ENCODE assay signal across 9 cellular contexts in the genomic region with DNA sequence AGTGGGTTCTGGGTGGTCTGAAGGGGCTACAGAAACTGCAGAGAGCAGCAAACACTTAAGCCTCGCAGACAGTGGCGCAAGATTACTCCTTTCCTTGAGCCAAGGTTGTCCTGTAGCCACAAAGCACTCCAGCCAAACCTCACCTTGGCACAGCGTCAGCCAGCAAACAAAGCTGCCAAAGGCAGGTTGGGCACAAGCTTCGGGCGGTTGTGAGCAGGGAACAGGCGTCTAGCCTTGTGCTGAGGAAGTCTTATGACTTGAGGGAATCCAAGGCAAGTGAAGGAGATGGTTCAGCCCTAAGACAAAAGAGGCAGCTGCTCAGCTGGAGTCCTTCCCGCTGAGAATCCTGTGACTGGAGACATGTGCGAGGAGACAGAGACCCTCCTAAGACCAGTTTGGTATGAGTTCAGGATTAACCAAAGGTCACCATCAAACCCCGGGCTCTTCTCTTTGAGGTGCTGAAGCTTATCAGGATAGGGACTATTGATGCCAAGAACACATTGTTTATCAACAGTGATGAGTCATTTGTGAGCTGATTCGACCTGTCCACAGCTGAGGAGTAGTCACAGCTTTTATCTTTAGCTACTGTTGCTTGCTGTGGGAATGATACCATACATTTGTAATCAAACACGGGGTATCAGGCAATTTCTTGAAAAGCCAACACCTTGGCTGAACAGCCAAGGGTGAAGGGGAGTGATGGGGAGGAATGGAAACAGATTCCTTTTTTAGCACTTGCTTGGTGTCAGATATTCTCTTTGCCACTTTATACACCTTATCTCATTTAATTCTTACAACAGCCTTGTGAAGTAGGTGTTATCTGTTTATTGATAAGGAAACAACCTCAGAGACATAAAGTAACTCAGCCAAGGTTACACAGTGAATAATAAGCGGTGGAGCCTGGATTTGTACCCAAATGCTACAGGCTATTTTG. TPM values are rescaled to one million over a fixed set of nuclear protein-coding genes. Genes with fewer than 3 reads are reported as not detected.
DNase-seq lines count a peak whose midpoint lies in the region; ATAC-seq and TF ChIP-seq lines count a peak whose summit lies in the region.
"Had no signal": no experiment of that assay in that cellular context is flagged by ENCODE, and none has a peak within 500 bp of the region (broad histone marks: within the 10 kb centered on the region; RNA-seq: fewer than 3 reads in every experiment).

No MANE protein-coding gene starts in this region.

- TF ChIP-seq POLR2A in heart left ventricle (IDR thresholded peaks at IDR 0.05) (no peak), spleen (IDR thresholded peaks at IDR 0.05) (no peak)

- peak overlapping the region in 2 of 3 experiments; percentile 70 to 89; a peak in 4 of 7 replicates for H3K27ac Mint-ChIP-seq in H9

- H3K4me2 ChIP-seq in H9 (ENCODE audit: insufficient read depth, insufficient read length, low read length): peak overlapping the region; percentile 8

- no peak overlapping the region for H2BK5ac ChIP-seq in H9 (ENCODE audit: insufficient read length, low read length)

- H4K8ac ChIP-seq in H9 (replicated peaks; ENCODE audit: insufficient read length, low read depth, low read length): no peak overlapping the region

- DNase-seq in H9: peak; percentile 44
- peak; percentile 57 for DNase-seq in T1000 (lab: John Stamatoyannopoulos, UW)
- DNase-seq in heart left ventricle: peak in 4 of 5 donors; percentile 37 to 78 (median 72)
- DNase-seq in spleen: peak; percentile 75
- DNase-seq in GF-D8 (lab: John Stamatoyannopoulos, UW): no peak
- DNase-seq in GDM1 (lab: John Stamatoyannopoulos, UW): no peak
- no peak for DNase-seq in GM13977 (ENCODE audit: low spot score)

- TF ChIP-seq CTCF in H9 (conservative IDR thresholded peaks at IDR 0.05): no peak
- TF ChIP-seq CTCF in heart left ventricle (IDR thresholded peaks at IDR 0.05): no peak
- TF ChIP-seq CTCF in spleen (IDR thresholded peaks at IDR 0.05 in 8 of 11, conservative IDR thresholded peaks at IDR 0.05 in 3 of 11): no peak
- no peak for TF ChIP-seq CTCF in GM13977 (IDR thresholded peaks at IDR 0.05; ENCODE audit: extremely low read depth, insufficient read depth, missing control alignments)

- peaks cover 7% of the 10 kb centered on the region; the same call in 1 of the 2 replicates for H3K79me2 ChIP-seq in H9 (ENCODE audit: insufficient read depth, low read length)

- peak overlapping the region in 1 of 2 experiments; percentile 39; a peak in 3 of 5 replicates for H3K4me3 Mint-ChIP-seq in H9

- H4K5ac ChIP-seq in H9 (ENCODE audit: insufficient read length, low read depth, low read length): no peak overlapping the region

- in situ Hi-C loops in GM13977 (cut with MboI; ENCODE audit: low pct_unique_long_range_greater_than_20kb, low sequenced_read_pairs, unreplicated experiment): loop anchor here (10.0 to 25.0 kb wide), 3 partner anchors 322 to 555 kb away; no protein-coding TSS in a partner anchor

- H3K79me1 ChIP-seq in H9 (ENCODE audit: insufficient read depth, low read depth, low read length, poor library complexity, severe bottlenecking): no peaks in the 10 kb centered on the region

- H3K9me3 Mint-ChIP-seq in H9: peaks cover 0 to 9% of the 10 kb centered on the region in 2 experiments; a peak in 4 of 5 replicates

- H3T11ph ChIP-seq in H9 (ENCODE audit: low read length): no peak overlapping the region

- H3K36me3 Mint-ChIP-seq in H9 (ENCODE audit: insufficient read depth in 1 of 3, low read depth in 3 of 3): peaks cover 7 to 25% (median 24%) of the 10 kb centered on the region in 3 experiments; a peak in 6 of 7 replicates

- H2AFZ ChIP-seq in H9 (ENCODE audit: low read length): no peak overlapping the region

- no peak overlapping the region for H3K27ac ChIP-seq in H9 (ENCODE audit: insufficient read length, low read depth, low read length)
- peak overlapping the region in 11 of 12 donors; percentile 55 to 90 (median 84) for H3K27ac ChIP-seq in heart left ventricle
- H3K27ac ChIP-seq in spleen: no peak overlapping the region
- H3K27ac ChIP-seq: SJSA1 had no signal

- H2BK120ac ChIP-seq in H9 (ENCODE audit: low read depth, low read length, poor library complexity, severe bottlenecking): no peak overlapping the region

- H4K20me1 ChIP-seq in H9 (ENCODE audit: control insufficient read depth, insufficient read depth, insufficient read length): no peaks in the 10 kb centered on the region

- H3K4me1 Mint-ChIP-seq in H9: peaks cover 31 to 41% of the 10 kb centered on the region in 2 experiments

- H3K56ac ChIP-seq in H9 (ENCODE audit: insufficient read length, low read depth, low read length): no peak overlapping the region

- H3K18ac ChIP-seq in H9 (ENCODE audit: insufficient read length, low read depth, low read length): peak overlapping the region; percentile 68

- H3K27me3 ChIP-seq in H9 (ENCODE audit: insufficient read depth, low read length) (no peaks in the 10 kb centered on the region), heart left ventricle (no peaks in the 10 kb centered on the region), spleen (replicated peaks in 1 of 7) (peaks cover 0 to 35% (median 17%) of the 10 kb centered on the region in 7 donors)
- H3K27me3 ChIP-seq: SJSA1 had no signal

- no peak overlapping the region for H3K23ac ChIP-seq in H9 (ENCODE audit: insufficient read length, low read depth, low read length)

- H3K4me3 ChIP-seq in heart left ventricle: no peak overlapping the region
- H3K4me3 ChIP-seq in spleen: no peak overlapping the region
- H3K4me3 ChIP-seq: SJSA1 had no signal

- intact Hi-C loops in heart left ventricle (cut with DNase I) (loop anchor here (2.0 to 10.0 kb wide), 19 partner anchors 57 to 945 kb away; no protein-coding TSS in a partner anchor), spleen (cut with DNase I; ENCODE audit: low total_unique reads) (loop anchor here (5.0 kb wide), 2 partner anchors 102 to 547 kb away; no protein-coding TSS in a partner anchor)

- H2BK12ac ChIP-seq in H9 (ENCODE audit: insufficient read length, low read depth, low read length): no peak overlapping the region

- H3K4ac ChIP-seq in H9 (ENCODE audit: low read depth, low read length): no peak overlapping the region

- ATAC-seq in heart left ventricle: peak in 3 of 4 donors; percentile 29 to 38 (median 34)
- ATAC-seq in HG03521 (IDR thresholded peaks at IDR 0.05; ENCODE audit: unreplicated experiment): no peak

- WGBS in H9 (ENCODE audit: extremely low coverage, insufficient read length, low lambda C conversion rate): no CpG with 5 or more reads among the region's 12 CpGs
- 31 to 40% (median 35%) methylated on average over 12 of the region's 12 CpGs for WGBS in heart left ventricle, 4 donors
- 71 to 83% (median 74%) methylated on average over 12 of the region's 12 CpGs for WGBS in spleen, 5 donors

- peaks cover 20% of the 10 kb centered on the region for H3K23me2 ChIP-seq in H9 (ENCODE audit: insufficient read length, low read depth, low read length, poor library complexity, severe bottlenecking)

- H3K27me3 Mint-ChIP-seq in H9 (ENCODE audit: low read depth): peaks cover 13% of the 10 kb centered on the region

- no peaks in the 10 kb centered on the region for H3K36me3 ChIP-seq in heart left ventricle
- H3K36me3 ChIP-seq in spleen: peaks cover 0 to 9% (median 0%) of the 10 kb centered on the region in 6 donors
- H3K36me3 ChIP-seq: SJSA1 had no signal

- no peak overlapping the region for H3K9ac ChIP-seq in H9 (ENCODE audit: extremely low read depth, insufficient read length, low read length)

- no peak overlapping the region for H2BK15ac ChIP-seq in H9 (ENCODE audit: low read depth, low read length)

- no peak overlapping the region for H2AK5ac ChIP-seq in H9 (ENCODE audit: insufficient read length, low read length)

- H4K91ac ChIP-seq in H9 (ENCODE audit: insufficient read length, low read depth, low read length): peak overlapping the region; percentile 34

- H3K14ac ChIP-seq in H9 (ENCODE audit: insufficient read depth, low read length): peak overlapping the region; percentile 32; the same call in 1 of the 2 replicates

- H3K9me3 ChIP-seq in H9 (ENCODE audit: control insufficient read depth, low read depth, low read length): no peaks in the 10 kb centered on the region
- H3K9me3 ChIP-seq in heart left ventricle: peaks cover 0 to 10% (median 0%) of the 10 kb centered on the region in 12 donors
- H3K9me3 ChIP-seq in spleen: no peaks in the 10 kb centered on the region
- H3K9me3 ChIP-seq: SJSA1 had no signal

- H3K4me1 ChIP-seq in H9 (ENCODE audit: insufficient read depth, low read length) (peaks cover 8% of the 10 kb centered on the region), heart left ventricle (peaks cover 0 to 59% (median 42%) of the 10 kb centered on the region in 12 donors), spleen (peaks cover 17 to 52% (median 41%) of the 10 kb centered on the region in 6 donors)

- H2BK20ac ChIP-seq in H9 (ENCODE audit: low read depth, low read length, poor library complexity, severe bottlenecking): no peak overlapping the region

RNA-seq across cellular contexts. Expression of a gene that starts 4.6 kb away (rescaled TPM):
- total RNA-seq in H9 (2021) (99.1 and 106 TPM in 2 replicates), heart left ventricle (10 to 100 TPM in 6 of 9 donors, 1 to 10 TPM in 3; 6.9 to 52.4 (median 16.8) TPM), spleen (10 to 100 TPM; 25.6 to 88.0 (median 38.3) TPM)
- polyA plus RNA-seq in heart left ventricle (100 to 1,000 TPM in 1 of 2 donors, 10 to 100 TPM in 1; 14.6 to 154 TPM), spleen (1 to 10 TPM; 5.2 to 7.8 (median 7.3) TPM)

RNA-seq across cellular contexts. Expression of a gene that starts 15.4 kb away (rescaled TPM):
- total RNA-seq in H9 (2021) (29.8 and 30.2 TPM in 2 replicates), heart left ventricle (10 to 100 TPM; 15.3 to 33.9 (median 21.5) TPM), spleen (10 to 100 TPM; 38.2 to 70.9 (median 67.3) TPM)
- polyA plus RNA-seq in heart left ventricle (10 to 100 TPM; 10.4 to 12.5 TPM), spleen (1 to 10 TPM; 3.6 to 5.0 (median 4.3) TPM)

Comparison
In these comparisons a context has a peak if more than half of its experiments do, and no peak if none do; other contexts are left out.
1. DNase-seq: peak in H9 (single experiment), T1000 (single experiment), heart left ventricle (4 of 5) and spleen (single experiment); none in GF-D8 (single experiment), GDM1 (single experiment) and GM13977 (single experiment).
2. H3K27ac ChIP-seq: peak in heart left ventricle (11 of 12); none in H9 (single experiment) and spleen (0 of 8).